ENCODE assay signal across 2 cellular contexts in genomic region chr5:138340008-138340407, GRCh38.
TF ChIP-seq lines count a peak whose summit lies in the region.

No MANE protein-coding gene starts in this region.

TF ChIP-seq in K562, 482 proteins besides CTCF, POLR2A, EP300 and RAD21:
- TF ChIP-seq BACH1 (tag; IDR thresholded peaks at IDR 0.05) (no peak), BCOR (IDR thresholded peaks at IDR 0.05) (peak; percentile 69), NR2C2 (CRISPR knock-in tag; IDR thresholded peaks at IDR 0.05) (no peak), NR2C2 (tag; IDR thresholded peaks at IDR 0.05) (0 out of 2 replicates have a peak, but pooled peaks have one; percentile 17), RBM25 (IDR thresholded peaks at IDR 0.05; ENCODE audit: low read depth, low read length, severe bottlenecking) (peak; percentile 83), KDM1A (IDR thresholded peaks at IDR 0.05) (peak in 1 of 2 experiments; percentile 29; a peak in 1 of 4 replicates)

TF ChIP-seq in HEK293T, 16 proteins besides CTCF, POLR2A, EP300 and RAD21:
- TF ChIP-seq L3MBTL2 (conservative IDR thresholded peaks at IDR 0.05) (no peak), TARDBP (IDR thresholded peaks at IDR 0.05) (no peak), HDGF (IDR thresholded peaks at IDR 0.05; ENCODE audit: borderline replicate concordance) (no peak), SUZ12 (IDR thresholded peaks at IDR 0.05) (no peak), LEF1 (IDR thresholded peaks at IDR 0.05; ENCODE audit: borderline replicate concordance) (no peak), FOXM1 (IDR thresholded peaks at IDR 0.05; ENCODE audit: borderline replicate concordance) (no peak), ELF4 (IDR thresholded peaks at IDR 0.05) (no peak), BHLHE40 (IDR thresholded peaks at IDR 0.05; ENCODE audit: borderline replicate concordance) (no peak), ZNF384 (IDR thresholded peaks at IDR 0.05) (no peak), SP1 (IDR thresholded peaks at IDR 0.05) (no peak), FOXK2 (IDR thresholded peaks at IDR 0.05) (no peak), ARNT (IDR thresholded peaks at IDR 0.05) (no peak), NFRKB (IDR thresholded peaks at IDR 0.05) (no peak), PKNOX1 (IDR thresholded peaks at IDR 0.05) (no peak), CTBP1 (IDR thresholded peaks at IDR 0.05; ENCODE audit: borderline replicate concordance) (no peak), FOXA1 (IDR thresholded peaks at IDR 0.05) (no peak)
